Comparison of ENCODE assay signal across 8 cellular contexts in genomic region chr6:5837323-5837722, GRCh38.
"Had no signal": no experiment of that assay in that cellular context is flagged by ENCODE, and none has a peak within 500 bp of the region (broad histone marks: within the 10 kb centered on the region; RNA-seq: fewer than 3 reads in every experiment).

No MANE protein-coding gene starts in this region.

- H3K36me3 ChIP-seq: HAP-1 had no signal

- H3K9me3 ChIP-seq: HAP-1 had no signal

- H3K9ac ChIP-seq: GM23248 had no signal

- H3K27ac ChIP-seq: GM23248, HL-60 had no signal

- H2AFZ ChIP-seq: GM23248 had no signal

- ATAC-seq: HCT116 had no signal

- H3K4me3 Mint-ChIP-seq: HFFc6 had no signal

- H3K27ac Mint-ChIP-seq: HFFc6 had no signal

- H3K4me3 ChIP-seq: GM23248, HAP-1 had no signal

- DNase-seq: GM23248, GOT3, H7, HFFc6, IMR-90 had no signal

- H3K4me1 ChIP-seq: HAP-1 had no signal
